In genomic region chr4:60814549-60814948, GRCh38 we compare ENCODE assay signal across 21 cellular contexts.
A peak's percentile ranks its signal among the peaks of the same experiment; 100 is the strongest.
DNase-seq lines count a peak whose midpoint lies in the region.
"Had no signal": no experiment of that assay in that cellular context is flagged by ENCODE, and none has a peak within 500 bp of the region (broad histone marks: within the 10 kb centered on the region; RNA-seq: fewer than 3 reads in every experiment).

No MANE protein-coding gene starts in this region.

- no peaks in the 10 kb centered on the region for H4K20me1 ChIP-seq in BLaER1

- H3K27ac ChIP-seq in BLaER1 = no peak overlapping the region
- H3K27ac ChIP-seq: 22Rv1, A549, C4-2B had no signal

- no peak overlapping the region for H3K9ac ChIP-seq in BLaER1

- no peaks in the 10 kb centered on the region for H3K9me3 ChIP-seq in BLaER1
- H3K9me3 ChIP-seq: A549 had no signal

- intact Hi-C loops in posterior vena cava (cut with DNase I) = no loop called here

- H3K4me1 ChIP-seq in BLaER1 = peaks cover 33% of the 10 kb centered on the region
- H3K4me1 ChIP-seq: A549 had no signal

- H3K36me3 ChIP-seq in BLaER1 = no peaks in the 10 kb centered on the region

- H3K4me2 ChIP-seq in BLaER1 = peak overlapping the region; percentile 83
- H3K4me2 ChIP-seq: A549 had no signal

- no peak overlapping the region for H3K4me3 ChIP-seq in BLaER1
- H3K4me3 ChIP-seq: A549, GM12878 had no signal

- DNase-seq in NCI-H69 (lab: John Stamatoyannopoulos, UW) (peak; percentile 3), posterior vena cava (ENCODE audit: low spot score) (peak; percentile 59), epidermal melanocyte (ENCODE audit: insufficient read length, low spot score) (no peak), NCI-H2081 treated with DMSO at 0.1 percent for 48 hours (lab: John Stamatoyannopoulos, UW) (no peak)
- no peak for DNase-seq in activated T-cell treated with anti-CD3 and anti-CD28 coated beads, Interleukin-2, amount 50 U/mL, for 1 hour
- DNase-seq: AML-193; CD4-positive, alpha-beta T cell; CD8-positive, alpha-beta memory T cell; COR-L47; DMS 273 treated with DMSO at 0.1 percent for 48 hours; DMS153; DMS53; DMS79; DND-41; EL; GDM1 had no signal

- no peaks in the 10 kb centered on the region for H3K27me3 ChIP-seq in BLaER1

Comparison
In these comparisons a context has a peak if more than half of its experiments do, and no peak if none do; other contexts are left out.
1. DNase-seq: peak in NCI-H69 (single experiment) and posterior vena cava (single experiment); none in epidermal melanocyte (single experiment), NCI-H2081 treated with DMSO at 0.1 percent for 48 hours (single experiment) and activated T-cell treated with anti-CD3 and anti-CD28 coated beads, Interleukin-2, amount 50 U/mL, for 1 hour (single experiment).